Comparison of ENCODE assay signal across 31 cellular contexts in genomic region chr2:219918929-219919328, GRCh38.
"Had no signal": no experiment of that assay in that cellular context is flagged by ENCODE, and none has a peak within 500 bp of the region (broad histone marks: within the 10 kb centered on the region; RNA-seq: fewer than 3 reads in every experiment).

No MANE protein-coding gene starts in this region.

- H3K9me3 Mint-ChIP-seq: activated B cell treated with CpG ODN at 0.5 μM for 24 hours; activated T-cell treated with anti-CD3 and anti-CD28 coated beads, Interleukin-2, amount 50 U/mL, for 72 hours; effector memory CD8-positive, alpha-beta T cell; natural killer cell treated with Interleukin-12 subunit alpha and Interleukin-12 subunit beta and Interleukin-15 and Interleukin-18, amount 100 ng/mL, for 72 hours; stimulated activated memory B cell treated with anti-CD40 and anti-IgM and Interleukin-4, amounts not matched to agents 10 μg/mL and 1 μg/mL and 100 μg/mL, for 72 hours; stimulated activated naive CD8-positive, alpha-beta T cell treated with anti-CD3 and anti-CD28 coated beads, Interleukin-15, amount 100 ng/mL, for 72 hours; T-helper 2 cell treated with Interferon-gamma antibody and Interleukin-4, amounts not matched to agents 5 μg/mL and 100 μg/mL, for 36 hours had no signal

- FAIRE-seq: pancreas had no signal

- H3K27ac ChIP-seq: coronary artery, dorsolateral prefrontal cortex, gastrocnemius medialis, left ventricle myocardium inferior, pancreas, prostate gland, skin epidermis, thyroid gland, upper lobe of left lung had no signal

- H3K27me3 ChIP-seq: dorsolateral prefrontal cortex, gastrocnemius medialis, pancreas, thyroid gland, upper lobe of left lung had no signal

- H3K36me3 Mint-ChIP-seq: activated CD8-positive, alpha-beta memory T cell treated with anti-CD3 and anti-CD28 coated beads, Interleukin-2, amount 10 ng/mL, durations not matched to agents 7 days and 5 days; activated naive CD8-positive, alpha-beta T cell; natural killer cell treated with Interleukin-12 subunit alpha and Interleukin-12 subunit beta and Interleukin-15 and Interleukin-18, amount 100 ng/mL, for 72 hours; stimulated activated memory B cell treated with anti-CD40 and anti-IgM and Interleukin-4, amounts not matched to agents 10 μg/mL and 1 μg/mL and 100 μg/mL, for 72 hours had no signal

- H3K27me3 Mint-ChIP-seq: activated B cell treated with CpG ODN at 0.5 μM for 24 hours; activated CD8-positive, alpha-beta memory T cell treated with anti-CD3 and anti-CD28 coated beads, Interleukin-2, amount 10 ng/mL, durations not matched to agents 7 days and 5 days; activated naive CD8-positive, alpha-beta T cell; effector memory CD8-positive, alpha-beta T cell; stimulated activated memory B cell treated with anti-CD40 and anti-IgM and Interleukin-4, amounts not matched to agents 10 μg/mL and 1 μg/mL and 100 μg/mL, for 72 hours; stimulated activated naive CD8-positive, alpha-beta T cell treated with anti-CD3 and anti-CD28 coated beads, Interleukin-15, amount 100 ng/mL, for 72 hours had no signal

- DNase-seq: activated B cell treated with CpG ODN at 0.5 μM for 24 hours; activated CD4-positive, alpha-beta T cell treated with anti-CD3 and anti-CD28 coated beads, Interleukin-2, amount 50 U/mL, for 1 hour; activated CD8-positive, alpha-beta memory T cell treated with anti-CD3 and anti-CD28 coated beads, Interleukin-2, amount 10 ng/mL, durations not matched to agents 7 days and 5 days; activated CD8-positive, alpha-beta T cell treated with anti-CD3 and anti-CD28 coated beads, Interleukin-2, amount 10 ng/mL, durations not matched to agents 7 days and 5 days; activated naive CD4-positive, alpha-beta T cell treated with Interleukin-2 at 50 U/mL for 16 hours; activated T-cell treated with anti-CD3 and anti-CD28 coated beads, Interleukin-2, amount 50 U/mL, for 72 hours; anterior cingulate cortex; cerebellar nuclear complex; dorsolateral prefrontal cortex; effector memory CD8-positive, alpha-beta T cell; erythroblast; gastrocnemius medialis; left ventricle myocardium inferior; mesendoderm; nucleus accumbens; pancreas; retina; stimulated activated CD4-positive, alpha-beta T cell treated with anti-CD3 and anti-CD28 coated beads, Interleukin-1b, Interleukin-23, amount 100 ng/mL, for 48 hours; stimulated activated CD4-positive, alpha-beta T cell treated with anti-CD3 and anti-CD28 coated beads, Interleukin-4, amount 100 ng/mL, for 4 hours; stimulated activated CD8-positive, alpha-beta memory T cell treated with anti-CD3 and anti-CD28 coated beads, Interleukin-4, amount 100 ng/mL, for 48 hours; stimulated activated naive CD8-positive, alpha-beta T cell treated with anti-CD3 and anti-CD28 coated beads, Interleukin-15, amount 100 ng/mL, for 72 hours; thyroid gland; upper lobe of left lung had no signal

- H3K27ac Mint-ChIP-seq: activated B cell treated with CpG ODN at 0.5 μM for 24 hours; activated CD8-positive, alpha-beta memory T cell treated with anti-CD3 and anti-CD28 coated beads, Interleukin-2, amount 10 ng/mL, durations not matched to agents 7 days and 5 days; activated CD8-positive, alpha-beta T cell treated with anti-CD3 and anti-CD28 coated beads, Interleukin-2, amount 10 ng/mL, durations not matched to agents 7 days and 5 days; activated naive CD8-positive, alpha-beta T cell; activated T-cell treated with anti-CD3 and anti-CD28 coated beads, Interleukin-2, amount 50 U/mL, for 72 hours; effector memory CD8-positive, alpha-beta T cell; natural killer cell treated with Interleukin-12 subunit alpha and Interleukin-12 subunit beta and Interleukin-15 and Interleukin-18, amount 100 ng/mL, for 72 hours; stimulated activated memory B cell treated with anti-CD40 and anti-IgM and Interleukin-4, amounts not matched to agents 10 μg/mL and 1 μg/mL and 100 μg/mL, for 72 hours; stimulated activated naive CD8-positive, alpha-beta T cell treated with anti-CD3 and anti-CD28 coated beads, Interleukin-15, amount 100 ng/mL, for 72 hours; T-helper 2 cell treated with Interferon-gamma antibody and Interleukin-4, amounts not matched to agents 5 μg/mL and 100 μg/mL, for 36 hours had no signal

- H3K9me3 ChIP-seq: gastrocnemius medialis, left ventricle myocardium inferior, pancreas, prostate gland, thyroid gland, upper lobe of left lung had no signal

- H3K4me1 ChIP-seq: gastrocnemius medialis, left ventricle myocardium inferior, pancreas, prostate gland, thyroid gland, upper lobe of left lung had no signal

- H3K4me3 Mint-ChIP-seq: activated B cell treated with CpG ODN at 0.5 μM for 24 hours; activated CD8-positive, alpha-beta memory T cell treated with anti-CD3 and anti-CD28 coated beads, Interleukin-2, amount 10 ng/mL, durations not matched to agents 7 days and 5 days; activated CD8-positive, alpha-beta T cell treated with anti-CD3 and anti-CD28 coated beads, Interleukin-2, amount 10 ng/mL, durations not matched to agents 7 days and 5 days; activated naive CD8-positive, alpha-beta T cell; activated T-cell treated with anti-CD3 and anti-CD28 coated beads, Interleukin-2, amount 50 U/mL, for 72 hours; effector memory CD8-positive, alpha-beta T cell; natural killer cell treated with Interleukin-12 subunit alpha and Interleukin-12 subunit beta and Interleukin-15 and Interleukin-18, amount 100 ng/mL, for 72 hours; stimulated activated memory B cell treated with anti-CD40 and anti-IgM and Interleukin-4, amounts not matched to agents 10 μg/mL and 1 μg/mL and 100 μg/mL, for 72 hours; stimulated activated naive CD8-positive, alpha-beta T cell treated with anti-CD3 and anti-CD28 coated beads, Interleukin-15, amount 100 ng/mL, for 72 hours; T-helper 2 cell treated with Interferon-gamma antibody and Interleukin-4, amounts not matched to agents 5 μg/mL and 100 μg/mL, for 36 hours had no signal

- H3K4me3 ChIP-seq: coronary artery, dorsolateral prefrontal cortex, gastrocnemius medialis, left ventricle myocardium inferior, lung, pancreas, prostate gland, skin epidermis, thyroid gland, upper lobe of left lung had no signal

- H3K4me1 Mint-ChIP-seq: activated B cell treated with CpG ODN at 0.5 μM for 24 hours; activated CD8-positive, alpha-beta memory T cell treated with anti-CD3 and anti-CD28 coated beads, Interleukin-2, amount 10 ng/mL, durations not matched to agents 7 days and 5 days; stimulated activated memory B cell treated with anti-CD40 and anti-IgM and Interleukin-4, amounts not matched to agents 10 μg/mL and 1 μg/mL and 100 μg/mL, for 72 hours; stimulated activated naive CD8-positive, alpha-beta T cell treated with anti-CD3 and anti-CD28 coated beads, Interleukin-15, amount 100 ng/mL, for 72 hours had no signal

- H3K36me3 ChIP-seq: gastrocnemius medialis, left ventricle myocardium inferior, pancreas, prostate gland, thyroid gland, upper lobe of left lung had no signal
